ENCODE assay signal across 17 cellular contexts in genomic region chr14:71733210-71733883, GRCh38.
DNase-seq lines count a peak whose midpoint lies in the region; ATAC-seq and TF ChIP-seq lines count a peak whose summit lies in the region.
"Had no signal": no experiment of that assay in that cellular context is flagged by ENCODE, and none has a peak within 500 bp of the region (broad histone marks: within the 10 kb centered on the region; RNA-seq: fewer than 3 reads in every experiment).

No MANE protein-coding gene starts in this region.

- H3K27me3 ChIP-seq in GM23248 (replicated peaks; ENCODE audit: insufficient read depth) (no peaks in the 10 kb centered on the region), thoracic aorta (replicated peaks; ENCODE audit: insufficient read depth) (no peaks in the 10 kb centered on the region)
- H3K27me3 ChIP-seq: ascending aorta, SJCRH30 had no signal

- TF ChIP-seq CTCF in fibroblast of pulmonary artery (IDR thresholded peaks at IDR 0.05; ENCODE audit: low read length, missing control alignments), result no peak
- no peak for TF ChIP-seq CTCF in thoracic aorta (IDR thresholded peaks at IDR 0.05)

- peak; percentile 58 for ATAC-seq in thoracic aorta (ENCODE audit: insufficient number of reproducible peaks, low FRiP score, low read depth)
- ATAC-seq: activated T-helper 17 cell treated with anti-CD3 and anti-CD28 coated beads, Interleukin-2, amount 50 U/mL, for 72 hours; HCT116 had no signal

- H4K20me1 ChIP-seq in GM23248 (ENCODE audit: insufficient read depth), result no peaks in the 10 kb centered on the region

- WGBS in GM23248 (ENCODE audit: low coverage in 1 of 2, low lambda C conversion rate in 2 of 2, missing lambda C conversion rate in 2 of 2), 2 experiments, result 66 to 75% methylated on average over 6 of the region's 6 CpGs

- H2AFZ ChIP-seq in GM23248, result no peak overlapping the region

- no peak overlapping the region for H3K27ac Mint-ChIP-seq in activated CD4-positive, alpha-beta memory T cell treated with anti-CD3 and anti-CD28 coated beads, Interleukin-2, amount 10 ng/mL, durations not matched to agents 7 days and 5 days
- H3K27ac Mint-ChIP-seq: activated T-helper 17 cell treated with anti-CD3 and anti-CD28 coated beads, Interleukin-2, amount 50 U/mL, for 72 hours; endodermal cell; mesothelial cell of epicardium had no signal

- peak overlapping the region; percentile 49 for H3K9ac ChIP-seq in GM23248

- H3K4me2 ChIP-seq in GM23248 (ENCODE audit: unreplicated experiment), result peak overlapping the region; percentile 8

- H3K4me1 ChIP-seq in GM23248 (ENCODE audit: insufficient read depth) (peaks cover 16% of the 10 kb centered on the region), thoracic aorta (ENCODE audit: control insufficient read depth in 1 of 2, low read depth in 2 of 2) (peaks cover 0 to 12% of the 10 kb centered on the region in 2 donors)

- H3K4me3 Mint-ChIP-seq in activated CD4-positive, alpha-beta memory T cell treated with anti-CD3 and anti-CD28 coated beads, Interleukin-2, amount 10 ng/mL, durations not matched to agents 7 days and 5 days, result no peak overlapping the region
- H3K4me3 Mint-ChIP-seq: activated T-helper 17 cell treated with anti-CD3 and anti-CD28 coated beads, Interleukin-2, amount 50 U/mL, for 72 hours; endodermal cell; mesothelial cell of epicardium had no signal

- H3F3A ChIP-seq in GM23248 (ENCODE audit: insufficient read depth), result peaks cover 18% of the 10 kb centered on the region

- POLR2A ChIA-PET in activated CD4-positive, alpha-beta memory T cell treated with anti-CD3 and anti-CD28 coated beads, Interleukin-2, amount 10 ng/mL, durations not matched to agents 7 days and 5 days (lab: Charles Lee), result no interaction called here

- DNase-seq in GM23248 (peak; percentile 85), amniotic epithelial cell (ENCODE audit: low read depth) (peak; percentile 69), fibroblast of pulmonary artery (ENCODE audit: low read depth) (peak; percentile 68), thoracic aorta (ENCODE audit: low spot score) (no peak), inferior parietal cortex (ENCODE audit: extremely low spot score) (no peak), SW 1271 (lab: John Stamatoyannopoulos, UW) (no peak)
- DNase-seq in activated CD4-positive, alpha-beta memory T cell treated with anti-CD3 and anti-CD28 coated beads, Interleukin-2, amount 10 ng/mL, durations not matched to agents 7 days and 5 days, result no peak
- DNase-seq: activated CD4-positive, alpha-beta T cell treated with anti-CD3 and anti-CD28 coated beads, Interleukin-2, amount 50 U/mL, for 4 hours; endodermal cell; glutamatergic neuron; NCI-H1105; SJCRH30; stimulated activated naive CD4-positive, alpha-beta T cell had no signal

- no peak overlapping the region for H3K4me3 ChIP-seq in GM23248
- no peak overlapping the region for H3K4me3 ChIP-seq in fibroblast of pulmonary artery (replicated peaks; ENCODE audit: low read depth, low read length)
- H3K4me3 ChIP-seq in thoracic aorta, result no peak overlapping the region
- H3K4me3 ChIP-seq: ascending aorta, SJCRH30 had no signal

- CTCF ChIA-PET in activated CD4-positive, alpha-beta memory T cell treated with anti-CD3 and anti-CD28 coated beads, Interleukin-2, amount 10 ng/mL, durations not matched to agents 7 days and 5 days (lab: Charles Lee), result no interaction called here

- no peaks in the 10 kb centered on the region for H3K9me2 ChIP-seq in GM23248 (ENCODE audit: insufficient read depth)

- H3K27me3 Mint-ChIP-seq in activated CD4-positive, alpha-beta memory T cell treated with anti-CD3 and anti-CD28 coated beads, Interleukin-2, amount 10 ng/mL, durations not matched to agents 7 days and 5 days, result no peaks in the 10 kb centered on the region
- H3K27me3 Mint-ChIP-seq: activated T-helper 17 cell treated with anti-CD3 and anti-CD28 coated beads, Interleukin-2, amount 50 U/mL, for 72 hours had no signal

- no peaks in the 10 kb centered on the region; the same call in 1 of the 2 replicates for H3K79me2 ChIP-seq in GM23248 (ENCODE audit: insufficient read depth)

- H3K9me3 ChIP-seq in GM23248 (ENCODE audit: low read depth) (no peaks in the 10 kb centered on the region), thoracic aorta (no peaks in the 10 kb centered on the region)
- H3K9me3 ChIP-seq: ascending aorta, SJCRH30 had no signal

- no peaks in the 10 kb centered on the region for H3K9me3 Mint-ChIP-seq in activated CD4-positive, alpha-beta memory T cell treated with anti-CD3 and anti-CD28 coated beads, Interleukin-2, amount 10 ng/mL, durations not matched to agents 7 days and 5 days
- H3K9me3 Mint-ChIP-seq: activated T-helper 17 cell treated with anti-CD3 and anti-CD28 coated beads, Interleukin-2, amount 50 U/mL, for 72 hours; endodermal cell; mesothelial cell of epicardium had no signal

- H3K27ac ChIP-seq in GM23248 (peak overlapping the region; percentile 76), thoracic aorta (no peak overlapping the region)
- H3K27ac ChIP-seq: SJCRH30 had no signal

- in situ Hi-C loops in GM23248 (cut with MboI), result no loop called here

- H3K36me3 ChIP-seq in GM23248 (ENCODE audit: low read depth) (peaks cover 46% of the 10 kb centered on the region), thoracic aorta (peaks cover 33% of the 10 kb centered on the region)

- peaks cover 76% of the 10 kb centered on the region for H3K36me3 Mint-ChIP-seq in activated CD4-positive, alpha-beta memory T cell treated with anti-CD3 and anti-CD28 coated beads, Interleukin-2, amount 10 ng/mL, durations not matched to agents 7 days and 5 days (ENCODE audit: low read depth)

- peaks cover 4% of the 10 kb centered on the region for H3K4me1 Mint-ChIP-seq in activated CD4-positive, alpha-beta memory T cell treated with anti-CD3 and anti-CD28 coated beads, Interleukin-2, amount 10 ng/mL, durations not matched to agents 7 days and 5 days
- H3K4me1 Mint-ChIP-seq: activated T-helper 17 cell treated with anti-CD3 and anti-CD28 coated beads, Interleukin-2, amount 50 U/mL, for 72 hours; endodermal cell; mesothelial cell of epicardium had no signal

Comparison
In these comparisons a context has a peak if more than half of its experiments do, and no peak if none do; other contexts are left out.
1. DNase-seq: peak in GM23248 (single experiment), amniotic epithelial cell (single experiment) and fibroblast of pulmonary artery (single experiment); none in thoracic aorta (single experiment), activated CD4-positive, alpha-beta memory T cell treated with anti-CD3 and anti-CD28 coated beads, Interleukin-2, amount 10 ng/mL, durations not matched to agents 7 days and 5 days (single experiment), inferior parietal cortex (single experiment) and SW 1271 (0 of 2).